ENCODE assay signal across 12 cellular contexts in genomic region chr3:100496711-100497261, GRCh38. TPM values are rescaled to one million over a fixed set of nuclear protein-coding genes. Genes with fewer than 3 reads are reported as not detected.
DNase-seq lines count a peak whose midpoint lies in the region; ATAC-seq and TF ChIP-seq lines count a peak whose summit lies in the region.
"Had no signal": no experiment of that assay in that cellular context is flagged by ENCODE, and none has a peak within 500 bp of the region (broad histone marks: within the 10 kb centered on the region; RNA-seq: fewer than 3 reads in every experiment).

No MANE protein-coding gene starts in this region.

- ATAC-seq in GM19395 (IDR thresholded peaks at IDR 0.05; ENCODE audit: unreplicated experiment) (peak; percentile 42), HG03354 (IDR thresholded peaks at IDR 0.05; ENCODE audit: poor library complexity, severe bottlenecking, unreplicated experiment) (peak; percentile 28), HG03095 (IDR thresholded peaks at IDR 0.05; ENCODE audit: unreplicated experiment) (no peak), heart right ventricle (no peak)

- no peaks in the 10 kb centered on the region for H3K9me3 ChIP-seq in heart right ventricle

- peaks cover 6% of the 10 kb centered on the region for H3K36me3 ChIP-seq in ACC112 (ENCODE audit: insufficient read depth, low read length)
- no peaks in the 10 kb centered on the region for H3K36me3 ChIP-seq in heart right ventricle
- H3K36me3 ChIP-seq: BLaER1 treated with 17β-estradiol and CSF1 and Interleukin-3, amounts not matched to agents 10 nM and 100 nM had no signal

- H3K27ac ChIP-seq in ACC112 (ENCODE audit: low read depth, low read length), result peak overlapping the region; percentile 72
- no peak overlapping the region for H3K27ac ChIP-seq in heart right ventricle
- H3K27ac ChIP-seq: BLaER1 treated with 17β-estradiol and CSF1 and Interleukin-3, amounts not matched to agents 10 nM and 100 nM had no signal

- H3K4me3 ChIP-seq in ACC112 (ENCODE audit: low read depth, low read length) (peak overlapping the region; percentile 27; the same call in 1 of the 2 replicates), heart right ventricle (no peak overlapping the region)
- H3K4me3 ChIP-seq: BLaER1 treated with 17β-estradiol and CSF1 and Interleukin-3, amounts not matched to agents 10 nM and 100 nM had no signal

- intact Hi-C loops in heart right ventricle (cut with DNase I), result loop anchor here in 1 of 10 donors (10.0 kb wide), 1 partner anchor 162 kb away; the partner anchor contains the start of gene NIT2

- no peak for TF ChIP-seq CTCF in heart right ventricle (IDR thresholded peaks at IDR 0.05)

- H3K4me1 ChIP-seq in ACC112 (ENCODE audit: control insufficient read depth, insufficient read depth, low read length, unreplicated experiment) (peaks cover 35% of the 10 kb centered on the region), heart right ventricle (peaks cover 0 to 17% (median 3%) of the 10 kb centered on the region in 9 donors)

- H3K27me3 ChIP-seq in ACC112 (ENCODE audit: insufficient read depth, low read length) (no peaks in the 10 kb centered on the region), heart right ventricle (no peaks in the 10 kb centered on the region)

- DNase-seq in amniotic epithelial cell (ENCODE audit: low read depth) (peak; percentile 73), heart right ventricle (no peak), D341Med (ENCODE audit: low spot score) (no peak)
- no peak for DNase-seq in stimulated activated naive CD4-positive, alpha-beta T cell (lab: John Stamatoyannopoulos, UW)
- DNase-seq: effector CD8-positive, alpha-beta T cell; naive B cell; NCI-H510A treated with DMSO at 0.1 percent for 48 hours had no signal

- H2AFZ ChIP-seq in ACC112 (ENCODE audit: low read length, unreplicated experiment), result no peak overlapping the region

- peaks cover 63% of the 10 kb centered on the region for H3K79me2 ChIP-seq in ACC112 (ENCODE audit: control insufficient read depth, insufficient read depth, low read length, unreplicated experiment)

RNA-seq across cellular contexts. Expression of gene TMEM45A, which starts 4.4 kb away (rescaled TPM):
- total RNA-seq in heart right ventricle, result 1 to 10 TPM in 9 of 10 donors, under 1 TPM in 1; 0.80 to 7.4 (median 2.1) TPM
- polyA plus RNA-seq in heart right ventricle, result 10 to 100 TPM in 1 of 2 donors, 1 to 10 TPM in 1; 3.8 to 16.1 TPM

Comparison
In these comparisons a context has a peak if more than half of its experiments do, and no peak if none do; other contexts are left out.
1. ATAC-seq: peak in GM19395 (single experiment) and HG03354 (single experiment); none in HG03095 (single experiment) and heart right ventricle (0 of 8).